8 cellular contexts compared by ENCODE assay signal in the genomic region with DNA sequence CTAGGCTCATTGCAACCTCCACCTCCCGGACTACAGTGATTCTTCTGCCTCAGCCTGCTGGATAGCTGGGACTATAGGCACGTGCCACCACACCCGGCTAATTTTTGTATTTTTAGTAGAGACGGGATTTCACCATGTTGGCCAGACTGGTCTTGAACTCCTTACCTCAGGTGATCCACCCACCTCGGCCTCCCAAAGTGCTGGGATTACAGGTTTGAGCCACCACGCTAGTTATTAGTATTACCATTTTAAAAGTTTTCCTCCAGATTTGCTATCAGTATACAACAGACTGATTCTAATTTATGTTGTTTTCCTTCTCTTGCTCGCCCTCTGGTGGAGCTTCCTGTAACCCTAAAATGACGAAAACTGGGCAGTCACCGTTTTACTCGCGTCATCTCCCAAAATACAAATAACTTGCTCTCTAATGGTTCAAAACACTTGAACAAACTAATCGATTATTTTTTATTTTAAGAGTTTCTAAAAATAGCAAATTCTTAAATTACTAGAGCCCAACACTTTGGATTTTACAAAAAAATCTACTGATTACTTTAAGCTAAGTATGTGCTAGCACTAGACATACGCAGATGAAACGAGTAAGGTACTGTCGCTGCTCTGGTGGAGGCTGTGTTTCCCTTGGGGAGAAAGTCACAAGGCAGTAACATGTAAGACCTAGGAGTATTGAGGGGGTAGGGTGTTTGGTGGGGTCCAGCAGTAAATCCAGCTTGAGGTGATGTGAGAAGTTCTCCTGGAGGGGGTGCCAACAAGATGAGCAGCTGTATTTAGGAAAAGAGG.
DNase-seq lines count a peak whose midpoint lies in the region; ATAC-seq and TF ChIP-seq lines count a peak whose summit lies in the region.

No MANE protein-coding gene starts in this region.

- peaks cover 5% of the 10 kb centered on the region for H3K4me1 ChIP-seq in cardiac muscle cell (ENCODE audit: low read depth)

- H3K27me3 Mint-ChIP-seq in IgD-negative memory B cell, result no peaks in the 10 kb centered on the region

- peak; percentile 51 for DNase-seq in DMS153 treated with DMSO at 0.1 percent for 48 hours (lab: John Stamatoyannopoulos, UW; ENCODE audit: unreplicated experiment)
- peak; percentile 34 for DNase-seq in SKM-1 (lab: John Stamatoyannopoulos, UW; ENCODE audit: unreplicated experiment)
- DNase-seq in activated naive CD4-positive, alpha-beta T cell treated with anti-CD3 and anti-CD28 coated beads, Interleukin-2, amount 50 U/mL, for 72 hours (ENCODE audit: low spot score in 2 of 2), result peak in 1 of 2 donors; percentile 71
- peak; percentile 56 to 72 for DNase-seq in cardiac muscle cell (ENCODE audit: low read depth in 1 of 2, low spot score in 1 of 2)
- DNase-seq in renal cortical epithelial cell (ENCODE audit: low read depth), result peak; percentile 57

- H3K27me3 ChIP-seq in cardiac muscle cell, result no peaks in the 10 kb centered on the region

- ATAC-seq in GM21423 (IDR thresholded peaks at IDR 0.05; ENCODE audit: unreplicated experiment) (peak; percentile 52), HG03457 (IDR thresholded peaks at IDR 0.05; ENCODE audit: unreplicated experiment) (no peak)
- peak; percentile 66 to 86 for ATAC-seq in activated naive CD4-positive, alpha-beta T cell treated with anti-CD3 and anti-CD28 coated beads, Interleukin-2, amount 50 U/mL, for 72 hours

- H3K27ac ChIP-seq in cardiac muscle cell, result no peak overlapping the region

- H3K4me1 Mint-ChIP-seq in IgD-negative memory B cell, result peaks cover 16% of the 10 kb centered on the region in 3 donors

- no peaks in the 10 kb centered on the region for H3K36me3 Mint-ChIP-seq in IgD-negative memory B cell
- H3K36me3 Mint-ChIP-seq in activated naive CD4-positive, alpha-beta T cell treated with anti-CD3 and anti-CD28 coated beads, Interleukin-2, amount 50 U/mL, for 72 hours, result peaks cover 0 to 2% of the 10 kb centered on the region in 2 donors

- H3K4me3 ChIP-seq in cardiac muscle cell, result no peak overlapping the region

- no peaks in the 10 kb centered on the region for H3K9me3 ChIP-seq in cardiac muscle cell (ENCODE audit: low read depth)

- peak overlapping the region; percentile 37 to 89 (median 76) for H3K4me3 Mint-ChIP-seq in IgD-negative memory B cell

- no peaks in the 10 kb centered on the region for H3K9me3 Mint-ChIP-seq in IgD-negative memory B cell
- H3K9me3 Mint-ChIP-seq in activated naive CD4-positive, alpha-beta T cell treated with anti-CD3 and anti-CD28 coated beads, Interleukin-2, amount 50 U/mL, for 72 hours, result no peaks in the 10 kb centered on the region

- H3K27ac Mint-ChIP-seq in IgD-negative memory B cell, result peak overlapping the region; percentile 46 to 94 (median 80)
- H3K27ac Mint-ChIP-seq in activated naive CD4-positive, alpha-beta T cell treated with anti-CD3 and anti-CD28 coated beads, Interleukin-2, amount 50 U/mL, for 72 hours, result peak overlapping the region; percentile 17 to 82

- H3K36me3 ChIP-seq in cardiac muscle cell, result no peaks in the 10 kb centered on the region

- TF ChIP-seq CTCF in cardiac muscle cell (IDR thresholded peaks at IDR 0.05; ENCODE audit: low read depth, low read length), result peak; percentile 63
